Comparison of ENCODE assay signal across 26 cellular contexts in genomic region chr3:53694648-53695356, GRCh38.
"Had no signal": no experiment of that assay in that cellular context is flagged by ENCODE, and none has a peak within 500 bp of the region (broad histone marks: within the 10 kb centered on the region; RNA-seq: fewer than 3 reads in every experiment).

No MANE protein-coding gene starts in this region.

- H3K36me3 ChIP-seq: ascending aorta, heart left ventricle, ovary, prostate gland, thyroid gland, upper lobe of left lung, WERI-Rb-1 had no signal

- H3K4me1 ChIP-seq: ascending aorta, foreskin keratinocyte, heart left ventricle, prostate gland, thyroid gland had no signal

- H3K9me3 ChIP-seq: ascending aorta, heart left ventricle, ovary, prostate gland, thyroid gland, upper lobe of left lung had no signal

- H3K27ac ChIP-seq: ascending aorta, coronary artery, dorsolateral prefrontal cortex, foreskin keratinocyte, heart left ventricle, ovary, prostate gland, thyroid gland, upper lobe of left lung, WERI-Rb-1 had no signal

- DNase-seq: activated CD4-positive, alpha-beta T cell treated with anti-CD3 and anti-CD28 coated beads, Interleukin-2, amount 10 ng/mL, durations not matched to agents 24 days and 14 days; activated gamma-delta T cell; activated naive CD4-positive, alpha-beta T cell treated with anti-CD3 and anti-CD28 coated beads, Interleukin-2, amount 10 ng/mL, durations not matched to agents 7 days and 5 days; activated naive CD8-positive, alpha-beta T cell treated with anti-CD3 and anti-CD28 coated beads, Interleukin-2, amount 10 ng/mL, durations not matched to agents 7 days and 5 days; activated T-cell treated with anti-CD3 and anti-CD28 coated beads, Interleukin-2, amount 50 U/mL, for 1 hour; dorsolateral prefrontal cortex; foreskin keratinocyte; kidney glomerular epithelial cell; ovary; retina; stimulated activated CD4-positive, alpha-beta T cell treated with anti-CD3 and anti-CD28 coated beads, Interleukin-1b, Interleukin-23, amount 100 ng/mL, for 48 hours; stimulated activated CD4-positive, alpha-beta T cell treated with anti-CD3 and anti-CD28 coated beads, Interleukin-4, amount 100 ng/mL, for 4 hours; stimulated activated CD8-positive, alpha-beta memory T cell treated with anti-CD3 and anti-CD28 coated beads, Interleukin-4, amount 100 ng/mL, for 48 hours; stimulated activated naive CD8-positive, alpha-beta T cell treated with anti-CD3 and anti-CD28 coated beads, Interleukin-15, amount 100 ng/mL, for 72 hours; T-cell; thyroid gland; WERI-Rb-1 had no signal

- H3K4me3 ChIP-seq: ascending aorta, coronary artery, dorsolateral prefrontal cortex, heart left ventricle, ovary, prostate gland, smooth muscle cell, thyroid gland, upper lobe of left lung had no signal

- H3K27me3 ChIP-seq: ascending aorta, dorsolateral prefrontal cortex, foreskin keratinocyte, heart left ventricle, ovary, thyroid gland, upper lobe of left lung had no signal

- ATAC-seq: activated CD4-positive, CD25-positive, alpha-beta regulatory T cell treated with anti-CD3 and anti-CD28 coated beads, Interleukin-2, amount 50 U/mL, for 24 hours; foreskin keratinocyte; heart left ventricle; left lobe of liver; stimulated activated memory B cell treated with anti-CD40 and anti-IgM and Interleukin-4, amounts not matched to agents 10 μg/mL and 1 μg/mL and 100 μg/mL, for 72 hours; T-cell had no signal
